In the genomic region with DNA sequence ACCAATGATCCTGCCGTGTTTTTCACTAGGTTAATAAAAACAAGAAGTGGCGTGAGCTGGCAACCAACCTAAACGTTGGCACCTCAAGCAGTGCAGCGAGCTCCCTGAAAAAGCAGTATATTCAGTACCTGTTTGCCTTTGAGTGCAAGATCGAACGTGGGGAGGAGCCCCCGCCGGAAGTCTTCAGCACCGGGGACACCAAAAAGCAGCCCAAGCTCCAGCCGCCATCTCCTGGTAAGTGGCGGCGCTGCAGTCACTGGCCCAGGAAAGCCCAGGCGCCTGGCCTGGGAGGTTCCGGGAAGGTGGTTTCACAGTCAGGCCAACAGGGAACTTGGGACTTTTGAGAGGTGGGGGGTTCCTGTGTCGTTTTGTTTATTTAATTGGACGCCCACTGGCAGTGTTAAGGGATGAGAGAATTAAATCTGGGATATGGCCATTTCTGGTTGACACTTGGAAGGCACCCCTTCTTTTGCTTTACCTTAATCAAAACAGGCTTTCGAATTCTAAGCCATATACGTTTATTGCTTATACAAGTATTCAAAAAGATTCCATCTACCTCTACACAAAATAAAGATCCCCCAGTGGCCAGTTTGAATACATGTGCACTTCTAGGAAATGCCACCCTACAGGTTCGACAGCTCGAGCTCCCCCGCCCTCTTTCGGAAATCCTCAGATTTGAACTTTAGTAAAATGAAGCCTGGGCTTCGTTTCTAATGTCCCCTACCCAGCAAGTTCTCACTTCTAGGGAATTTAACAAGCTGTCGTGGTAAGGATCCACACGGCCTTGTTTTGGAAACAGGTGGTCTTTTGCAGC, we compare ENCODE assay signal across 1 cellular context.
A peak's percentile ranks its signal among the peaks of the same experiment; 100 is the strongest.
TF ChIP-seq lines count a peak whose summit lies in the region.

No MANE protein-coding gene starts in this region.

TF ChIP-seq in HepG2, 621 proteins besides CTCF, POLR2A, EP300 and RAD21 (continued from another document and continues in another):
- no peak for TF ChIP-seq ZNF224 (CRISPR knock-in tag; IDR thresholded peaks at IDR 0.05)
- TF ChIP-seq, protein P1, sequence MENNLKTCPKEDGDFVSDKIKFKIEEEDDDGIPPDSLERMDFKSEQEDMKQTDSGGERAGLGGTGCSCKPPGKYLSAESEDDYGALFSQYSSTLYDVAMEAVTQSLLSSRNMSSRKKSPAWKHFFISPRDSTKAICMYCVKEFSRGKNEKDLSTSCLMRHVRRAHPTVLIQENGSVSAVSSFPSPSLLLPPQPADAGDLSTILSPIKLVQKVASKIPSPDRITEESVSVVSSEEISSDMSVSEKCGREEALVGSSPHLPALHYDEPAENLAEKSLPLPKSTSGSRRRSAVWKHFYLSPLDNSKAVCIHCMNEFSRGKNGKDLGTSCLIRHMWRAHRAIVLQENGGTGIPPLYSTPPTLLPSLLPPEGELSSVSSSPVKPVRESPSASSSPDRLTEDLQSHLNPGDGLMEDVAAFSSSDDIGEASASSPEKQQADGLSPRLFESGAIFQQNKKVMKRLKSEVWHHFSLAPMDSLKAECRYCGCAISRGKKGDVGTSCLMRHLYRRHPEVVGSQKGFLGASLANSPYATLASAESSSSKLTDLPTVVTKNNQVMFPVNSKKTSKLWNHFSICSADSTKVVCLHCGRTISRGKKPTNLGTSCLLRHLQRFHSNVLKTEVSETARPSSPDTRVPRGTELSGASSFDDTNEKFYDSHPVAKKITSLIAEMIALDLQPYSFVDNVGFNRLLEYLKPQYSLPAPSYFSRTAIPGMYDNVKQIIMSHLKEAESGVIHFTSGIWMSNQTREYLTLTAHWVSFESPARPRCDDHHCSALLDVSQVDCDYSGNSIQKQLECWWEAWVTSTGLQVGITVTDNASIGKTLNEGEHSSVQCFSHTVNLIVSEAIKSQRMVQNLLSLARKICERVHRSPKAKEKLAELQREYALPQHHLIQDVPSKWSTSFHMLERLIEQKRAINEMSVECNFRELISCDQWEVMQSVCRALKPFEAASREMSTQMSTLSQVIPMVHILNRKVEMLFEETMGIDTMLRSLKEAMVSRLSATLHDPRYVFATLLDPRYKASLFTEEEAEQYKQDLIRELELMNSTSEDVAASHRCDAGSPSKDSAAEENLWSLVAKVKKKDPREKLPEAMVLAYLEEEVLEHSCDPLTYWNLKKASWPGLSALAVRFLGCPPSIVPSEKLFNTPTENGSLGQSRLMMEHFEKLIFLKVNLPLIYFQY (CRISPR knock-in tag; IDR thresholded peaks at IDR 0.05; ENCODE audit: borderline replicate concordance): no peak
- TF ChIP-seq, protein P2, sequence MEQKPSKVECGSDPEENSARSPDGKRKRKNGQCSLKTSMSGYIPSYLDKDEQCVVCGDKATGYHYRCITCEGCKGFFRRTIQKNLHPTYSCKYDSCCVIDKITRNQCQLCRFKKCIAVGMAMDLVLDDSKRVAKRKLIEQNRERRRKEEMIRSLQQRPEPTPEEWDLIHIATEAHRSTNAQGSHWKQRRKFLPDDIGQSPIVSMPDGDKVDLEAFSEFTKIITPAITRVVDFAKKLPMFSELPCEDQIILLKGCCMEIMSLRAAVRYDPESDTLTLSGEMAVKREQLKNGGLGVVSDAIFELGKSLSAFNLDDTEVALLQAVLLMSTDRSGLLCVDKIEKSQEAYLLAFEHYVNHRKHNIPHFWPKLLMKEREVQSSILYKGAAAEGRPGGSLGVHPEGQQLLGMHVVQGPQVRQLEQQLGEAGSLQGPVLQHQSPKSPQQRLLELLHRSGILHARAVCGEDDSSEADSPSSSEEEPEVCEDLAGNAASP (CRISPR knock-in tag; IDR thresholded peaks at IDR 0.05; ENCODE audit: borderline replicate concordance): 0 out of 2 replicates have a peak, but pooled peaks have one; percentile 41
- no peak for TF ChIP-seq MAF1 (CRISPR knock-in tag; IDR thresholded peaks at IDR 0.05; ENCODE audit: borderline replicate concordance)
- TF ChIP-seq, protein P3, sequence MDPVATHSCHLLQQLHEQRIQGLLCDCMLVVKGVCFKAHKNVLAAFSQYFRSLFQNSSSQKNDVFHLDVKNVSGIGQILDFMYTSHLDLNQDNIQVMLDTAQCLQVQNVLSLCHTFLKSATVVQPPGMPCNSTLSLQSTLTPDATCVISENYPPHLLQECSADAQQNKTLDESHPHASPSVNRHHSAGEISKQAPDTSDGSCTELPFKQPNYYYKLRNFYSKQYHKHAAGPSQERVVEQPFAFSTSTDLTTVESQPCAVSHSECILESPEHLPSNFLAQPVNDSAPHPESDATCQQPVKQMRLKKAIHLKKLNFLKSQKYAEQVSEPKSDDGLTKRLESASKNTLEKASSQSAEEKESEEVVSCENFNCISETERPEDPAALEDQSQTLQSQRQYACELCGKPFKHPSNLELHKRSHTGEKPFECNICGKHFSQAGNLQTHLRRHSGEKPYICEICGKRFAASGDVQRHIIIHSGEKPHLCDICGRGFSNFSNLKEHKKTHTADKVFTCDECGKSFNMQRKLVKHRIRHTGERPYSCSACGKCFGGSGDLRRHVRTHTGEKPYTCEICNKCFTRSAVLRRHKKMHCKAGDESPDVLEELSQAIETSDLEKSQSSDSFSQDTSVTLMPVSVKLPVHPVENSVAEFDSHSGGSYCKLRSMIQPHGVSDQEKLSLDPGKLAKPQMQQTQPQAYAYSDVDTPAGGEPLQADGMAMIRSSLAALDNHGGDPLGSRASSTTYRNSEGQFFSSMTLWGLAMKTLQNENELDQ (CRISPR knock-in tag; IDR thresholded peaks at IDR 0.05; ENCODE audit: borderline replicate concordance): no peak
- TF ChIP-seq, protein P4, sequence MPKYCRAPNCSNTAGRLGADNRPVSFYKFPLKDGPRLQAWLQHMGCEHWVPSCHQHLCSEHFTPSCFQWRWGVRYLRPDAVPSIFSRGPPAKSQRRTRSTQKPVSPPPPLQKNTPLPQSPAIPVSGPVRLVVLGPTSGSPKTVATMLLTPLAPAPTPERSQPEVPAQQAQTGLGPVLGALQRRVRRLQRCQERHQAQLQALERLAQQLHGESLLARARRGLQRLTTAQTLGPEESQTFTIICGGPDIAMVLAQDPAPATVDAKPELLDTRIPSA (CRISPR knock-in tag; IDR thresholded peaks at IDR 0.05; ENCODE audit: borderline replicate concordance): no peak
- TF ChIP-seq THAP11 (CRISPR knock-in tag; IDR thresholded peaks at IDR 0.05): 0 out of 2 replicates have a peak, but pooled peaks have one; percentile 17
- TF ChIP-seq, protein P5, sequence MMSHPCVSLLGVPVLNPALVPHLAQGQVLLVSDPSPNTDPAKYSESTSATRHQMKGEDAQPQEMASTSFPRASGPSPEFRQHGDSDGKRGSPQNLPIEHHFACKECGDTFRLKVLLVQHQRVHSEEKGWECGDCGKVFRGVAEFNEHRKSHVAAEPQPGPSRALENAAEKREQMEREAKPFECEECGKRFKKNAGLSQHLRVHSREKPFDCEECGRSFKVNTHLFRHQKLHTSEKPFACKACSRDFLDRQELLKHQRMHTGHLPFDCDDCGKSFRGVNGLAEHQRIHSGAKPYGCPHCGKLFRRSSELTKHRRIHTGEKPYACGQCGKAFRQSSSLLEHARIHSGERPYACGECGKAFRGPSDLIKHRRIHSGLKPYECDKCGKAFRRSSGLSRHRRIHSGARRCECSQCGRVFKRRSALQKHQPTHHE (CRISPR knock-in tag; IDR thresholded peaks at IDR 0.05; ENCODE audit: borderline replicate concordance): no peak
- TF ChIP-seq, protein P6, sequence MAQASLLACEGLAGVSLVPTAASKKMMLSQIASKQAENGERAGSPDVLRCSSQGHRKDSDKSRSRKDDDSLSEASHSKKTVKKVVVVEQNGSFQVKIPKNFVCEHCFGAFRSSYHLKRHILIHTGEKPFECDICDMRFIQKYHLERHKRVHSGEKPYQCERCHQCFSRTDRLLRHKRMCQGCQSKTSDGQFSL (CRISPR knock-in tag; IDR thresholded peaks at IDR 0.05): no peak
- no peak for TF ChIP-seq SOX13 (IDR thresholded peaks at IDR 0.05)
- no peak for TF ChIP-seq SOX13 (CRISPR knock-in tag; conservative IDR thresholded peaks at IDR 0.05 in 1 of 2, IDR thresholded peaks at IDR 0.05 in 1 of 2)
- TF ChIP-seq, protein P7, sequence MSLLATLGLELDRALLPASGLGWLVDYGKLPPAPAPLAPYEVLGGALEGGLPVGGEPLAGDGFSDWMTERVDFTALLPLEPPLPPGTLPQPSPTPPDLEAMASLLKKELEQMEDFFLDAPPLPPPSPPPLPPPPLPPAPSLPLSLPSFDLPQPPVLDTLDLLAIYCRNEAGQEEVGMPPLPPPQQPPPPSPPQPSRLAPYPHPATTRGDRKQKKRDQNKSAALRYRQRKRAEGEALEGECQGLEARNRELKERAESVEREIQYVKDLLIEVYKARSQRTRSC (CRISPR knock-in tag; IDR thresholded peaks at IDR 0.05; ENCODE audit: low read depth): no peak
- TF ChIP-seq ZNF605 (CRISPR knock-in tag; IDR thresholded peaks at IDR 0.05): no peak
- TF ChIP-seq HNRNPL (IDR thresholded peaks at IDR 0.05; ENCODE audit: low read depth, low read length): no peak
- TF ChIP-seq CBX1 (IDR thresholded peaks at IDR 0.05; ENCODE audit: low read depth): no peak
- TF ChIP-seq, protein P8, sequence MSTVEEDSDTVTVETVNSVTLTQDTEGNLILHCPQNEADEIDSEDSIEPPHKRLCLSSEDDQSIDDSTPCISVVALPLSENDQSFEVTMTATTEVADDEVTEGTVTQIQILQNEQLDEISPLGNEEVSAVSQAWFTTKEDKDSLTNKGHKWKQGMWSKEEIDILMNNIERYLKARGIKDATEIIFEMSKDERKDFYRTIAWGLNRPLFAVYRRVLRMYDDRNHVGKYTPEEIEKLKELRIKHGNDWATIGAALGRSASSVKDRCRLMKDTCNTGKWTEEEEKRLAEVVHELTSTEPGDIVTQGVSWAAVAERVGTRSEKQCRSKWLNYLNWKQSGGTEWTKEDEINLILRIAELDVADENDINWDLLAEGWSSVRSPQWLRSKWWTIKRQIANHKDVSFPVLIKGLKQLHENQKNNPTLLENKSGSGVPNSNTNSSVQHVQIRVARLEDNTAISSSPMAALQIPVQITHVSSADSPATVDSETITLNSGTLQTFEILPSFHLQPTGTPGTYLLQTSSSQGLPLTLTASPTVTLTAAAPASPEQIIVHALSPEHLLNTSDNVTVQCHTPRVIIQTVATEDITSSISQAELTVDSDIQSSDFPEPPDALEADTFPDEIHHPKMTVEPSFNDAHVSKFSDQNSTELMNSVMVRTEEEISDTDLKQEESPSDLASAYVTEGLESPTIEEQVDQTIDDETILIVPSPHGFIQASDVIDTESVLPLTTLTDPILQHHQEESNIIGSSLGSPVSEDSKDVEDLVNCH (CRISPR knock-in tag; IDR thresholded peaks at IDR 0.05): no peak
- peak; percentile 66; the same call in 1 of the 2 replicates for TF ChIP-seq IRF2 (CRISPR knock-in tag; IDR thresholded peaks at IDR 0.05)
- no peak for TF ChIP-seq ZSCAN31 (CRISPR knock-in tag; IDR thresholded peaks at IDR 0.05; ENCODE audit: low read depth)
- TF ChIP-seq GLI4 (CRISPR knock-in tag; IDR thresholded peaks at IDR 0.05; ENCODE audit: borderline replicate concordance): no peak
- TF ChIP-seq, protein P9, sequence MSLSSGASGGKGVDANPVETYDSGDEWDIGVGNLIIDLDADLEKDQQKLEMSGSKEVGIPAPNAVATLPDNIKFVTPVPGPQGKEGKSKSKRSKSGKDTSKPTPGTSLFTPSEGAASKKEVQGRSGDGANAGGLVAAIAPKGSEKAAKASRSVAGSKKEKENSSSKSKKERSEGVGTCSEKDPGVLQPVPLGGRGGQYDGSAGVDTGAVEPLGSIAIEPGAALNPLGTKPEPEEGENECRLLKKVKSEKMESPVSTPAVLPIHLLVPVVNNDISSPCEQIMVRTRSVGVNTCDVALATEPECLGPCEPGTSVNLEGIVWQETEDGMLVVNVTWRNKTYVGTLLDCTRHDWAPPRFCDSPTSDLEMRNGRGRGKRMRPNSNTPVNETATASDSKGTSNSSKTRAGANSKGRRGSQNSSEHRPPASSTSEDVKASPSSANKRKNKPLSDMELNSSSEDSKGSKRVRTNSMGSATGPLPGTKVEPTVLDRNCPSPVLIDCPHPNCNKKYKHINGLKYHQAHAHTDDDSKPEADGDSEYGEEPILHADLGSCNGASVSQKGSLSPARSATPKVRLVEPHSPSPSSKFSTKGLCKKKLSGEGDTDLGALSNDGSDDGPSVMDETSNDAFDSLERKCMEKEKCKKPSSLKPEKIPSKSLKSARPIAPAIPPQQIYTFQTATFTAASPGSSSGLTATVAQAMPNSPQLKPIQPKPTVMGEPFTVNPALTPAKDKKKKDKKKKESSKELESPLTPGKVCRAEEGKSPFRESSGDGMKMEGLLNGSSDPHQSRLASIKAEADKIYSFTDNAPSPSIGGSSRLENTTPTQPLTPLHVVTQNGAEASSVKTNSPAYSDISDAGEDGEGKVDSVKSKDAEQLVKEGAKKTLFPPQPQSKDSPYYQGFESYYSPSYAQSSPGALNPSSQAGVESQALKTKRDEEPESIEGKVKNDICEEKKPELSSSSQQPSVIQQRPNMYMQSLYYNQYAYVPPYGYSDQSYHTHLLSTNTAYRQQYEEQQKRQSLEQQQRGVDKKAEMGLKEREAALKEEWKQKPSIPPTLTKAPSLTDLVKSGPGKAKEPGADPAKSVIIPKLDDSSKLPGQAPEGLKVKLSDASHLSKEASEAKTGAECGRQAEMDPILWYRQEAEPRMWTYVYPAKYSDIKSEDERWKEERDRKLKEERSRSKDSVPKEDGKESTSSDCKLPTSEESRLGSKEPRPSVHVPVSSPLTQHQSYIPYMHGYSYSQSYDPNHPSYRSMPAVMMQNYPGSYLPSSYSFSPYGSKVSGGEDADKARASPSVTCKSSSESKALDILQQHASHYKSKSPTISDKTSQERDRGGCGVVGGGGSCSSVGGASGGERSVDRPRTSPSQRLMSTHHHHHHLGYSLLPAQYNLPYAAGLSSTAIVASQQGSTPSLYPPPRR (CRISPR knock-in tag; IDR thresholded peaks at IDR 0.05; ENCODE audit: borderline replicate concordance): no peak
- peak; percentile 43; the same call in 1 of the 2 replicates for TF ChIP-seq RFXAP (CRISPR knock-in tag; IDR thresholded peaks at IDR 0.05; ENCODE audit: borderline replicate concordance)
- no peak for TF ChIP-seq NAIF1 (CRISPR knock-in tag; IDR thresholded peaks at IDR 0.05; ENCODE audit: borderline replicate concordance)
- TF ChIP-seq, protein P10, sequence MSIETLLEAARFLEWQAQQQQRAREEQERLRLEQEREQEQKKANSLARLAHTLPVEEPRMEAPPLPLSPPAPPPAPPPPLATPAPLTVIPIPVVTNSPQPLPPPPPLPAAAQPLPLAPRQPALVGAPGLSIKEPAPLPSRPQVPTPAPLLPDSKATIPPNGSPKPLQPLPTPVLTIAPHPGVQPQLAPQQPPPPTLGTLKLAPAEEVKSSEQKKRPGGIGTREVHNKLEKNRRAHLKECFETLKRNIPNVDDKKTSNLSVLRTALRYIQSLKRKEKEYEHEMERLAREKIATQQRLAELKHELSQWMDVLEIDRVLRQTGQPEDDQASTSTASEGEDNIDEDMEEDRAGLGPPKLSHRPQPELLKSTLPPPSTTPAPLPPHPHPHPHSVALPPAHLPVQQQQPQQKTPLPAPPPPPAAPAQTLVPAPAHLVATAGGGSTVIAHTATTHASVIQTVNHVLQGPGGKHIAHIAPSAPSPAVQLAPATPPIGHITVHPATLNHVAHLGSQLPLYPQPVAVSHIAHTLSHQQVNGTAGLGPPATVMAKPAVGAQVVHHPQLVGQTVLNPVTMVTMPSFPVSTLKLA (IDR thresholded peaks at IDR 0.05): no peak
- no peak for TF ChIP-seq TARDBP (CRISPR knock-in tag; IDR thresholded peaks at IDR 0.05)
- TF ChIP-seq, protein P11, sequence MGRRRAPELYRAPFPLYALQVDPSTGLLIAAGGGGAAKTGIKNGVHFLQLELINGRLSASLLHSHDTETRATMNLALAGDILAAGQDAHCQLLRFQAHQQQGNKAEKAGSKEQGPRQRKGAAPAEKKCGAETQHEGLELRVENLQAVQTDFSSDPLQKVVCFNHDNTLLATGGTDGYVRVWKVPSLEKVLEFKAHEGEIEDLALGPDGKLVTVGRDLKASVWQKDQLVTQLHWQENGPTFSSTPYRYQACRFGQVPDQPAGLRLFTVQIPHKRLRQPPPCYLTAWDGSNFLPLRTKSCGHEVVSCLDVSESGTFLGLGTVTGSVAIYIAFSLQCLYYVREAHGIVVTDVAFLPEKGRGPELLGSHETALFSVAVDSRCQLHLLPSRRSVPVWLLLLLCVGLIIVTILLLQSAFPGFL (CRISPR knock-in tag; IDR thresholded peaks at IDR 0.05): no peak
